ENCODE assay signal across 8 cellular contexts in the genomic region with DNA sequence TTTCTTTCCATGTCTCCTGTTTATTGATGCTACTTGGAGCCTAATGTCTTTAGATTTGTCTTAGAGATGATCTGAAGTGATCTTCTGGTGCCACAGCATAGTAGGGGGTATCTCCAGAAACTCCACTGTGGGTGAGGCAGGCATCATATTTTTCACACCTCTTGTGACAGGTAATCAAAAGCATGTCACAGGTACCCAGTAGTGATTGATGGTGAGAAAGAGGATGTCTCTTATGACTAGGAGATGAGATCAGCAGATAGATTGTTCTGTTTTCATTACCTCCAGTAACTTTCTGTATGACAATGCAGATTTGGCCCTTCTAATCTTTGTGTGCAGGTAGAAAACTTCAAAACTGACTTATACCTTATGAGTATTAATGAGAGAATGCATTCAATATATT. TPM values are rescaled to one million over a fixed set of nuclear protein-coding genes. Genes with fewer than 3 reads are reported as not detected.
DNase-seq lines count a peak whose midpoint lies in the region; ATAC-seq, FAIRE-seq and TF ChIP-seq lines count a peak whose summit lies in the region.

No MANE protein-coding gene starts in this region.

- H3K4me2 ChIP-seq in K562 (ENCODE audit: insufficient read depth, low read length) (no peak overlapping the region), neuronal stem cell (ENCODE audit: insufficient read depth, low read length, poor library complexity, severe bottlenecking) (no peak overlapping the region)

- TF ChIP-seq RAD21 in K562 (CRISPR knock-in tag; conservative IDR thresholded peaks at IDR 0.05 in 1 of 2, IDR thresholded peaks at IDR 0.05 in 1 of 2) = no peak

- H4K91ac ChIP-seq in neuronal stem cell (ENCODE audit: low read depth, low read length, poor library complexity) = no peak overlapping the region

- no peak overlapping the region for H2AK5ac ChIP-seq in neuronal stem cell (ENCODE audit: low read depth, low read length)

- DNase-seq in GM18507 (ENCODE audit: extremely low spot score, insufficient read length, low read depth) = no peak
- DNase-seq in K562 (ENCODE audit: extremely low read depth in 1 of 4, low spot score in 3 of 4) = no peak
- DNase-seq in activated effector memory CD4-positive, alpha-beta T cell treated with anti-CD3 and anti-CD28 coated beads, Interleukin-2, amount 50 U/mL, for 16 hours = no peak
- DNase-seq in neuronal stem cell (ENCODE audit: low spot score) = no peak
- DNase-seq in NCI-H1105 (lab: John Stamatoyannopoulos, UW) = no peak
- no peak for DNase-seq in NCI-H2029 treated with DMSO at 0.1 percent for 48 hours (lab: John Stamatoyannopoulos, UW)

- H2BK120ac ChIP-seq in neuronal stem cell (ENCODE audit: low read depth, low read length) = no peak overlapping the region

- H3K4me3 ChIP-seq in K562 = no peak overlapping the region
- H3K4me3 ChIP-seq in neuronal stem cell (ENCODE audit: low read length in 2 of 2) = no peak overlapping the region

- no peaks in the 10 kb centered on the region for H3K27me3 ChIP-seq in K562 (ENCODE audit: control insufficient read depth in 2 of 2, insufficient read depth in 2 of 2, low read length in 2 of 2)
- H3K27me3 ChIP-seq in neuronal stem cell (ENCODE audit: control insufficient read depth in 3 of 3, insufficient read depth in 3 of 3, low read depth in 1 of 3, low read length in 3 of 3) = no peaks in the 10 kb centered on the region

- CTCF ChIA-PET in K562 (lab: Yijun Ruan, JAX; ENCODE audit: low intra/inter-chr PET ratio) = no interaction called here

- H2BK5ac ChIP-seq in neuronal stem cell (ENCODE audit: low read length) = no peak overlapping the region

- no peaks in the 10 kb centered on the region for H3K9me1 ChIP-seq in K562 (ENCODE audit: control insufficient read depth, insufficient read depth, low read length)

- no peak overlapping the region for H4K8ac ChIP-seq in neuronal stem cell (ENCODE audit: low read depth, low read length)

- H3K27ac ChIP-seq in K562 (ENCODE audit: extremely low read depth, low read depth, low read length) = no peak overlapping the region
- no peak overlapping the region for H3K27ac ChIP-seq in neuronal stem cell (replicated peaks; ENCODE audit: low read length)

- no peak for TF ChIP-seq POLR2A in K562 (conservative IDR thresholded peaks at IDR 0.05)

- in situ Hi-C loops in K562 (cut with MboI) = no loop called here

- TF ChIP-seq CTCF in K562 (IDR thresholded peaks at IDR 0.05 in 2 of 3, conservative IDR thresholded peaks at IDR 0.05 in 1 of 3; ENCODE audit: insufficient read depth in 2 of 3, low read depth in 1 of 3, low read length in 3 of 3) = no peak

- no peak overlapping the region for H3K18ac ChIP-seq in neuronal stem cell (ENCODE audit: low read length)

- intact Hi-C loops in K562 (cut with micrococcal nuclease) = no loop called here

- ATAC-seq in GM21381 (IDR thresholded peaks at IDR 0.05; ENCODE audit: unreplicated experiment) = peak; percentile 57
- peak; percentile 56 for ATAC-seq in HG03139 (IDR thresholded peaks at IDR 0.05; ENCODE audit: unreplicated experiment)
- ATAC-seq in K562 = no peak

- no peak overlapping the region for H3K14ac ChIP-seq in neuronal stem cell (ENCODE audit: low read length)

- H3K4me1 ChIP-seq in K562 (replicated peaks in 1 of 2; ENCODE audit: control insufficient read depth in 2 of 2, insufficient read depth in 2 of 2, low read length in 2 of 2) = peaks cover 0 to 3% of the 10 kb centered on the region in 2 experiments; a peak in 1 of 5 replicates
- H3K4me1 ChIP-seq in neuronal stem cell (ENCODE audit: control insufficient read depth in 2 of 2, insufficient read depth in 1 of 2, low read depth in 1 of 2, low read length in 2 of 2) = no peaks in the 10 kb centered on the region

- peak; percentile 91 for FAIRE-seq in GM18507 (lab: Jason Lieb, UNC)
- no peak for FAIRE-seq in K562 (lab: Jason Lieb, UNC)

- H4K20me1 ChIP-seq in K562 (replicated peaks; ENCODE audit: control insufficient read depth, insufficient read depth, low read length) = no peaks in the 10 kb centered on the region

- BruUV-seq in K562 (replicated peaks; lab: Mats Ljungman, UMichigan) = no TSS peak

- no peak overlapping the region for H2BK12ac ChIP-seq in neuronal stem cell (ENCODE audit: low read length)

- H2BK15ac ChIP-seq in neuronal stem cell (ENCODE audit: low read length) = no peak overlapping the region

- H3K79me2 ChIP-seq in K562 (ENCODE audit: control insufficient read depth, insufficient read depth, low read length) = no peaks in the 10 kb centered on the region; the same call in 2 of the 3 replicates

- H3K9ac ChIP-seq in K562 (ENCODE audit: insufficient read depth in 1 of 2, low read depth in 2 of 2, low read length in 2 of 2) (no peak overlapping the region), neuronal stem cell (ENCODE audit: low read depth, low read length, poor library complexity) (no peak overlapping the region)

- no peak overlapping the region for H2AFZ ChIP-seq in K562 (ENCODE audit: low read depth, low read length)
- H2AFZ ChIP-seq in neuronal stem cell (ENCODE audit: low read length) = no peak overlapping the region

- H3K9me3 ChIP-seq in K562 (replicated peaks; ENCODE audit: control insufficient read depth, insufficient read depth, low read depth, low read length) = no peaks in the 10 kb centered on the region
- no peaks in the 10 kb centered on the region for H3K9me3 ChIP-seq in neuronal stem cell (replicated peaks in 1 of 2; ENCODE audit: control insufficient read depth in 2 of 2, insufficient read depth in 1 of 2, low read depth in 1 of 2, low read length in 2 of 2)

- no peak for TF ChIP-seq EP300 in K562 (IDR thresholded peaks at IDR 0.05; ENCODE audit: low read length)

- H3K4ac ChIP-seq in neuronal stem cell (ENCODE audit: low read length) = no peak overlapping the region

- H3K23ac ChIP-seq in neuronal stem cell (ENCODE audit: low read depth, low read length, poor library complexity) = no peak overlapping the region

- H3K79me1 ChIP-seq in neuronal stem cell (ENCODE audit: low read depth, low read length) = no peaks in the 10 kb centered on the region

- POLR2A ChIA-PET in K562 (lab: Yijun Ruan, JAX) = interaction anchor here (0.9 to 1.6 kb wide), 2 partner anchors 13 to 15 kb away, joined by 3 to 6 read pairs; a partner anchor contains a TSS

- H3K36me3 ChIP-seq in K562 (ENCODE audit: control insufficient read depth, insufficient read depth, low read length) = peaks cover 6% of the 10 kb centered on the region; the same call in 1 of the 3 replicates
- H3K36me3 ChIP-seq in neuronal stem cell (replicated peaks in 1 of 2; ENCODE audit: control insufficient read depth in 2 of 2, insufficient read depth in 2 of 2, low read length in 2 of 2) = no peaks in the 10 kb centered on the region

RNA-seq across cellular contexts. Expression of a gene that starts 13.5 kb away (rescaled TPM):
- 6.1 and 37.7 TPM in 2 replicates for total RNA-seq in K562 (2011; cell fraction: chromatin; rRNA removed; ENCODE audit: low replicate concordance)
- total RNA-seq in K562 (2011; cell fraction: nucleolus; rRNA removed) = 4.8 and 5.7 TPM in 2 replicates
- total RNA-seq in K562 (2011; cell fraction: nucleoplasm; rRNA removed) = 10.2 and 13.4 TPM in 2 replicates
- total RNA-seq in K562 (2014; rRNA removed) (6.7 and 10.6 TPM in 2 replicates), K562 (2014; rRNA removed; fragmentation: Illumina TruSeq; extraction: Trizol) (14.6 and 16.9 TPM in 2 replicates), K562 (2015; rRNA removed; fragmentation: Illumina TruSeq; extraction: Trizol) (9.3 and 12.7 TPM in 2 replicates), K562 (2021) (13.8 TPM in 2 replicates)
- polyA plus RNA-seq in K562 (2011; rRNA removed) (8.9 and 9.3 TPM in 2 replicates), K562 (2014; fragmentation: Illumina TruSeq; extraction: Trizol) (11.2 and 13.6 TPM in 2 replicates), K562 (2014; fragmentation: Nextera tagmentation; extraction: Ambion mirVana) (1 to 10 TPM; 5.8 to 7.0 TPM), K562 (2014; rRNA removed) (8.5 and 11.0 TPM in 2 replicates)
- 4.6 and 7.1 TPM in 2 replicates for polyA plus RNA-seq in K562 (2011; cell fraction: cytosol; rRNA removed)
- 6.2 and 6.6 TPM in 2 replicates for polyA plus RNA-seq in K562 (2011; cell fraction: nucleus; rRNA removed)
- polyA plus RNA-seq in K562 (2012) = 10.0 and 22.1 TPM in 2 replicates
- polyA minus RNA-seq in K562 (2011; rRNA and poly(A)+ RNA removed) = 33.3 and 40.5 TPM in 2 replicates
- polyA minus RNA-seq in K562 (2011; cell fraction: cytosol; rRNA and poly(A)+ RNA removed) = 10.1 and 10.2 TPM in 2 replicates
- 6.5 and 10.6 TPM in 2 replicates for polyA minus RNA-seq in K562 (2011; cell fraction: nucleus; rRNA and poly(A)+ RNA removed)
- 3.4 TPM for polyA plus RNA-seq in neuronal stem cell (2013, experiment 1 of 2)
- 4.0 TPM for polyA plus RNA-seq in neuronal stem cell (2013, experiment 2 of 2)

RNA-seq across cellular contexts. Expression of a gene that starts 54.8 kb away (rescaled TPM):
- total RNA-seq in K562 (2011; cell fraction: chromatin; rRNA removed; ENCODE audit: low replicate concordance) = not detected in 2 replicates
- total RNA-seq in K562 (2011; cell fraction: nucleolus; rRNA removed) = not detected in 2 replicates
- total RNA-seq in K562 (2011; cell fraction: nucleoplasm; rRNA removed) = not detected in 2 replicates
- total RNA-seq in K562 (2014; rRNA removed) (not detected in 2 replicates), K562 (2014; rRNA removed; fragmentation: Illumina TruSeq; extraction: Trizol) (not detected in 2 replicates), K562 (2015; rRNA removed; fragmentation: Illumina TruSeq; extraction: Trizol) (not detected in 2 replicates), K562 (2021) (0.07 TPM in 1 of 2 replicates, not detected in the other)
- polyA plus RNA-seq in K562 (2011; rRNA removed) (0.03 and 0.07 TPM in 2 replicates), K562 (2014; fragmentation: Illumina TruSeq; extraction: Trizol) (0.04 and 0.12 TPM in 2 replicates), K562 (2014; fragmentation: Nextera tagmentation; extraction: Ambion mirVana) (under 1 TPM in 1 of 2 experiments, not detected in 1; 0.03 TPM), K562 (2014; rRNA removed) (0.07 TPM in 1 of 2 replicates, not detected in the other)
- polyA plus RNA-seq in K562 (2011; cell fraction: cytosol; rRNA removed) = 0.03 and 0.36 TPM in 2 replicates
- 0.04 and 0.31 TPM in 2 replicates for polyA plus RNA-seq in K562 (2011; cell fraction: nucleus; rRNA removed)
- 0.05 TPM in 1 of 2 replicates, not detected in the other for polyA plus RNA-seq in K562 (2012)
- polyA minus RNA-seq in K562 (2011; rRNA and poly(A)+ RNA removed) = not detected in 2 replicates
- 0.29 TPM in 1 of 2 replicates, not detected in the other for polyA minus RNA-seq in K562 (2011; cell fraction: cytosol; rRNA and poly(A)+ RNA removed)
- not detected in 2 replicates for polyA minus RNA-seq in K562 (2011; cell fraction: nucleus; rRNA and poly(A)+ RNA removed)
- 0.36 TPM for polyA plus RNA-seq in neuronal stem cell (2013, experiment 1 of 2)
- 0.25 TPM for polyA plus RNA-seq in neuronal stem cell (2013, experiment 2 of 2)
